Comparison of ENCODE assay signal across 1 cellular context in the genomic region with DNA sequence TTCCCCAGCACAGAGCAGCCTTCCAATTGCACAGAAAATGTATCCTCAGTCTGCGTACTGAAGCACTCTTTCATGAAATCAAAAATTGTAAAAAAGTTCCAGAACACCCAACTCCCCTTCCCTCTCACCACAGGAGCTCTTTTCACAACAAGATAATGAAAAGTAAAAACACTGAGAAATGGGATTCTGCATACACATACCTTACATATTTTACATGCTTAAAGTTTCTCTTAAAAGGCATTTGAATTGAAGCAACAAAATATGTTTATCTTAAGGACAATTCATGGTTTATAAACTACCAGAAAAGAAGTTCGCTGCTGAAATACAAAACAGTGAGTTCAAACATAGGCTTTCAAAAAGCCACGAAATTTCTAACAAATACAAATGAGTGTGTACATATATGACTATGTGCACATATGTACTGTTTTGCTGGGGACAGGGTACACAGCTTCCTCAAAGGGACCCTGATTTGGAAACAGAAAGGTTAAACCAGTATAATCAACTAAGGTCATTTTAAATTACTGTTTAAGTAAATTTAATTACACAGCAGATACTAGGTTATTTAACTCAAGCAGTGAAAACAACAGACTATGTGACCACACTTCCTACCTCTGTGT.
TF ChIP-seq lines count a peak whose summit lies in the region.

No MANE protein-coding gene starts in this region.

TF ChIP-seq in GM12878, 131 proteins besides CTCF, POLR2A, EP300 and RAD21:
- TF ChIP-seq, protein P1, sequence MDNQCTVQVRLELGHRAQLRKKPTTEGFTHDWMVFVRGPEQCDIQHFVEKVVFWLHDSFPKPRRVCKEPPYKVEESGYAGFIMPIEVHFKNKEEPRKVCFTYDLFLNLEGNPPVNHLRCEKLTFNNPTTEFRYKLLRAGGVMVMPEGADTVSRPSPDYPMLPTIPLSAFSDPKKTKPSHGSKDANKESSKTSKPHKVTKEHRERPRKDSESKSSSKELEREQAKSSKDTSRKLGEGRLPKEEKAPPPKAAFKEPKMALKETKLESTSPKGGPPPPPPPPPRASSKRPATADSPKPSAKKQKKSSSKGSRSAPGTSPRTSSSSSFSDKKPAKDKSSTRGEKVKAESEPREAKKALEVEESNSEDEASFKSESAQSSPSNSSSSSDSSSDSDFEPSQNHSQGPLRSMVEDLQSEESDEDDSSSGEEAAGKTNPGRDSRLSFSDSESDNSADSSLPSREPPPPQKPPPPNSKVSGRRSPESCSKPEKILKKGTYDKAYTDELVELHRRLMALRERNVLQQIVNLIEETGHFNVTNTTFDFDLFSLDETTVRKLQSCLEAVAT (IDR thresholded peaks at IDR 0.05) = no peak
- TF ChIP-seq POLR2AphosphoS5 (IDR thresholded peaks at IDR 0.05; ENCODE audit: low read length) (no peak), CBFB (IDR thresholded peaks at IDR 0.05; ENCODE audit: low read depth) (no peak), TARDBP (IDR thresholded peaks at IDR 0.05; ENCODE audit: borderline replicate concordance) (no peak), ZNF274 (IDR thresholded peaks at IDR 0.05; ENCODE audit: insufficient read depth, insufficient read length) (no peak), NRF1 (conservative IDR thresholded peaks at IDR 0.05; ENCODE audit: low read depth, low read length) (no peak), STAT3 (IDR thresholded peaks at IDR 0.05; ENCODE audit: low read depth, low read length) (no peak), BRCA1 (IDR thresholded peaks at IDR 0.05; ENCODE audit: low read depth, low read length) (no peak), FOXK2 (IDR thresholded peaks at IDR 0.05) (no peak), MEF2B (IDR thresholded peaks at IDR 0.05; ENCODE audit: partially characterized antibody, poor library complexity, severe bottlenecking) (no peak), RELA (IDR thresholded peaks at IDR 0.05; ENCODE audit: borderline replicate concordance, partially characterized antibody) (no peak), SRF (IDR thresholded peaks at IDR 0.05; ENCODE audit: low read depth in 2 of 2, low read length in 2 of 2) (no peak), NFIC (IDR thresholded peaks at IDR 0.05; ENCODE audit: low read depth, low read length) (no peak)
- TF ChIP-seq, protein P2, sequence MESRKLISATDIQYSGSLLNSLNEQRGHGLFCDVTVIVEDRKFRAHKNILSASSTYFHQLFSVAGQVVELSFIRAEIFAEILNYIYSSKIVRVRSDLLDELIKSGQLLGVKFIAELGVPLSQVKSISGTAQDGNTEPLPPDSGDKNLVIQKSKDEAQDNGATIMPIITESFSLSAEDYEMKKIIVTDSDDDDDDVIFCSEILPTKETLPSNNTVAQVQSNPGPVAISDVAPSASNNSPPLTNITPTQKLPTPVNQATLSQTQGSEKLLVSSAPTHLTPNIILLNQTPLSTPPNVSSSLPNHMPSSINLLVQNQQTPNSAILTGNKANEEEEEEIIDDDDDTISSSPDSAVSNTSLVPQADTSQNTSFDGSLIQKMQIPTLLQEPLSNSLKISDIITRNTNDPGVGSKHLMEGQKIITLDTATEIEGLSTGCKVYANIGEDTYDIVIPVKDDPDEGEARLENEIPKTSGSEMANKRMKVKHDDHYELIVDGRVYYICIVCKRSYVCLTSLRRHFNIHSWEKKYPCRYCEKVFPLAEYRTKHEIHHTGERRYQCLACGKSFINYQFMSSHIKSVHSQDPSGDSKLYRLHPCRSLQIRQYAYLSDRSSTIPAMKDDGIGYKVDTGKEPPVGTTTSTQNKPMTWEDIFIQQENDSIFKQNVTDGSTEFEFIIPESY (IDR thresholded peaks at IDR 0.05) = no peak
- TF ChIP-seq, protein P3, sequence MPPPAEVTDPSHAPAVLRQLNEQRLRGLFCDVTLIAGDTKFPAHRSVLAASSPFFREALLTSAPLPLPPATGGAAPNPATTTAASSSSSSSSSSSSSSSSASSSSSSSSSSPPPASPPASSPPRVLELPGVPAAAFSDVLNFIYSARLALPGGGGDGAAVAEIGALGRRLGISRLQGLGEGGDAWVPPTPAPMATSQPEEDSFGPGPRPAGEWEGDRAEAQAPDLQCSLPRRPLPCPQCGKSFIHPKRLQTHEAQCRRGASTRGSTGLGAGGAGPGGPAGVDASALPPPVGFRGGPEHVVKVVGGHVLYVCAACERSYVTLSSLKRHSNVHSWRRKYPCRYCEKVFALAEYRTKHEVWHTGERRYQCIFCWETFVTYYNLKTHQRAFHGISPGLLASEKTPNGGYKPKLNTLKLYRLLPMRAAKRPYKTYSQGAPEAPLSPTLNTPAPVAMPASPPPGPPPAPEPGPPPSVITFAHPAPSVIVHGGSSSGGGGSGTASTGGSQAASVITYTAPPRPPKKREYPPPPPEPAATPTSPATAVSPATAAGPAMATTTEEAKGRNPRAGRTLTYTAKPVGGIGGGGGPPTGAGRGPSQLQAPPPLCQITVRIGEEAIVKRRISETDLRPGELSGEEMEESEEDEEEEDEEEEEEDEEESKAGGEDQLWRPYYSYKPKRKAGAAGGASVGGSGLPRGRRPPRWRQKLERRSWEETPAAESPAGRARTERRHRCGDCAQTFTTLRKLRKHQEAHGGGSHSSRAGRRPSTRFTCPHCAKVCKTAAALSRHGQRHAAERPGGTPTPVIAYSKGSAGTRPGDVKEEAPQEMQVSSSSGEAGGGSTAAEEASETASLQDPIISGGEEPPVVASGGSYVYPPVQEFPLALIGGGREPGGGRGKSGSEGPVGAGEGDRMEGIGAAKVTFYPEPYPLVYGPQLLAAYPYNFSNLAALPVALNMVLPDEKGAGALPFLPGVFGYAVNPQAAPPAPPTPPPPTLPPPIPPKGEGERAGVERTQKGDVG (CRISPR knock-in tag; IDR thresholded peaks at IDR 0.05) = no peak
- TF ChIP-seq, protein P4, sequence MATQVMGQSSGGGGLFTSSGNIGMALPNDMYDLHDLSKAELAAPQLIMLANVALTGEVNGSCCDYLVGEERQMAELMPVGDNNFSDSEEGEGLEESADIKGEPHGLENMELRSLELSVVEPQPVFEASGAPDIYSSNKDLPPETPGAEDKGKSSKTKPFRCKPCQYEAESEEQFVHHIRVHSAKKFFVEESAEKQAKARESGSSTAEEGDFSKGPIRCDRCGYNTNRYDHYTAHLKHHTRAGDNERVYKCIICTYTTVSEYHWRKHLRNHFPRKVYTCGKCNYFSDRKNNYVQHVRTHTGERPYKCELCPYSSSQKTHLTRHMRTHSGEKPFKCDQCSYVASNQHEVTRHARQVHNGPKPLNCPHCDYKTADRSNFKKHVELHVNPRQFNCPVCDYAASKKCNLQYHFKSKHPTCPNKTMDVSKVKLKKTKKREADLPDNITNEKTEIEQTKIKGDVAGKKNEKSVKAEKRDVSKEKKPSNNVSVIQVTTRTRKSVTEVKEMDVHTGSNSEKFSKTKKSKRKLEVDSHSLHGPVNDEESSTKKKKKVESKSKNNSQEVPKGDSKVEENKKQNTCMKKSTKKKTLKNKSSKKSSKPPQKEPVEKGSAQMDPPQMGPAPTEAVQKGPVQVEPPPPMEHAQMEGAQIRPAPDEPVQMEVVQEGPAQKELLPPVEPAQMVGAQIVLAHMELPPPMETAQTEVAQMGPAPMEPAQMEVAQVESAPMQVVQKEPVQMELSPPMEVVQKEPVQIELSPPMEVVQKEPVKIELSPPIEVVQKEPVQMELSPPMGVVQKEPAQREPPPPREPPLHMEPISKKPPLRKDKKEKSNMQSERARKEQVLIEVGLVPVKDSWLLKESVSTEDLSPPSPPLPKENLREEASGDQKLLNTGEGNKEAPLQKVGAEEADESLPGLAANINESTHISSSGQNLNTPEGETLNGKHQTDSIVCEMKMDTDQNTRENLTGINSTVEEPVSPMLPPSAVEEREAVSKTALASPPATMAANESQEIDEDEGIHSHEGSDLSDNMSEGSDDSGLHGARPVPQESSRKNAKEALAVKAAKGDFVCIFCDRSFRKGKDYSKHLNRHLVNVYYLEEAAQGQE (IDR thresholded peaks at IDR 0.05; ENCODE audit: low read depth, low read length) = no peak
- TF ChIP-seq, protein P5, sequence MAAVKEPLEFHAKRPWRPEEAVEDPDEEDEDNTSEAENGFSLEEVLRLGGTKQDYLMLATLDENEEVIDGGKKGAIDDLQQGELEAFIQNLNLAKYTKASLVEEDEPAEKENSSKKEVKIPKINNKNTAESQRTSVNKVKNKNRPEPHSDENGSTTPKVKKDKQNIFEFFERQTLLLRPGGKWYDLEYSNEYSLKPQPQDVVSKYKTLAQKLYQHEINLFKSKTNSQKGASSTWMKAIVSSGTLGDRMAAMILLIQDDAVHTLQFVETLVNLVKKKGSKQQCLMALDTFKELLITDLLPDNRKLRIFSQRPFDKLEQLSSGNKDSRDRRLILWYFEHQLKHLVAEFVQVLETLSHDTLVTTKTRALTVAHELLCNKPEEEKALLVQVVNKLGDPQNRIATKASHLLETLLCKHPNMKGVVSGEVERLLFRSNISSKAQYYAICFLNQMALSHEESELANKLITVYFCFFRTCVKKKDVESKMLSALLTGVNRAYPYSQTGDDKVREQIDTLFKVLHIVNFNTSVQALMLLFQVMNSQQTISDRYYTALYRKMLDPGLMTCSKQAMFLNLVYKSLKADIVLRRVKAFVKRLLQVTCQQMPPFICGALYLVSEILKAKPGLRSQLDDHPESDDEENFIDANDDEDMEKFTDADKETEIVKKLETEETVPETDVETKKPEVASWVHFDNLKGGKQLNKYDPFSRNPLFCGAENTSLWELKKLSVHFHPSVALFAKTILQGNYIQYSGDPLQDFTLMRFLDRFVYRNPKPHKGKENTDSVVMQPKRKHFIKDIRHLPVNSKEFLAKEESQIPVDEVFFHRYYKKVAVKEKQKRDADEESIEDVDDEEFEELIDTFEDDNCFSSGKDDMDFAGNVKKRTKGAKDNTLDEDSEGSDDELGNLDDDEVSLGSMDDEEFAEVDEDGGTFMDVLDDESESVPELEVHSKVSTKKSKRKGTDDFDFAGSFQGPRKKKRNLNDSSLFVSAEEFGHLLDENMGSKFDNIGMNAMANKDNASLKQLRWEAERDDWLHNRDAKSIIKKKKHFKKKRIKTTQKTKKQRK (IDR thresholded peaks at IDR 0.05; ENCODE audit: low read depth, low read length) = no peak
- TF ChIP-seq, protein P6, sequence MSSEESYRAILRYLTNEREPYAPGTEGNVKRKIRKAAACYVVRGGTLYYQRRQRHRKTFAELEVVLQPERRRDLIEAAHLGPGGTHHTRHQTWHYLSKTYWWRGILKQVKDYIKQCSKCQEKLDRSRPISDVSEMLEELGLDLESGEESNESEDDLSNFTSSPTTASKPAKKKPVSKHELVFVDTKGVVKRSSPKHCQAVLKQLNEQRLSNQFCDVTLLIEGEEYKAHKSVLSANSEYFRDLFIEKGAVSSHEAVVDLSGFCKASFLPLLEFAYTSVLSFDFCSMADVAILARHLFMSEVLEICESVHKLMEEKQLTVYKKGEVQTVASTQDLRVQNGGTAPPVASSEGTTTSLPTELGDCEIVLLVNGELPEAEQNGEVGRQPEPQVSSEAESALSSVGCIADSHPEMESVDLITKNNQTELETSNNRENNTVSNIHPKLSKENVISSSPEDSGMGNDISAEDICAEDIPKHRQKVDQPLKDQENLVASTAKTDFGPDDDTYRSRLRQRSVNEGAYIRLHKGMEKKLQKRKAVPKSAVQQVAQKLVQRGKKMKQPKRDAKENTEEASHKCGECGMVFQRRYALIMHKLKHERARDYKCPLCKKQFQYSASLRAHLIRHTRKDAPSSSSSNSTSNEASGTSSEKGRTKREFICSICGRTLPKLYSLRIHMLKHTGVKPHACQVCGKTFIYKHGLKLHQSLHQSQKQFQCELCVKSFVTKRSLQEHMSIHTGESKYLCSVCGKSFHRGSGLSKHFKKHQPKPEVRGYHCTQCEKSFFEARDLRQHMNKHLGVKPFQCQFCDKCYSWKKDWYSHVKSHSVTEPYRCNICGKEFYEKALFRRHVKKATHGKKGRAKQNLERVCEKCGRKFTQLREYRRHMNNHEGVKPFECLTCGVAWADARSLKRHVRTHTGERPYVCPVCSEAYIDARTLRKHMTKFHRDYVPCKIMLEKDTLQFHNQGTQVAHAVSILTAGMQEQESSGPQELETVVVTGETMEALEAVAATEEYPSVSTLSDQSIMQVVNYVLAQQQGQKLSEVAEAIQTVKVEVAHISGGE (CRISPR knock-in tag; IDR thresholded peaks at IDR 0.05) = no peak
